Comparison of ENCODE assay signal across 23 cellular contexts in genomic region chr15:59158701-59159034, GRCh38. TPM values are rescaled to one million over a fixed set of nuclear protein-coding genes. Genes with fewer than 3 reads are reported as not detected.
A peak's percentile ranks its signal among the peaks of the same experiment; 100 is the strongest.
DNase-seq lines count a peak whose midpoint lies in the region; ATAC-seq and TF ChIP-seq lines count a peak whose summit lies in the region.
"Had no signal": no experiment of that assay in that cellular context is flagged by ENCODE, and none has a peak within 500 bp of the region (broad histone marks: within the 10 kb centered on the region; RNA-seq: fewer than 3 reads in every experiment).

No MANE protein-coding gene starts in this region.

- H3K27me3 ChIP-seq in prostate gland (replicated peaks; ENCODE audit: insufficient read depth) (no peaks in the 10 kb centered on the region), left ventricle myocardium inferior (ENCODE audit: low read depth) (no peaks in the 10 kb centered on the region)
- H3K27me3 ChIP-seq: cardiac muscle cell had no signal

- no peak for ATAC-seq in stimulated activated effector memory CD8-positive, alpha-beta T cell treated with anti-CD3 and anti-CD28 coated beads, Interleukin-12 subunit alpha, Interleukin-12 subunit beta, amount 100 ng/mL, for 72 hours
- no peak for ATAC-seq in HG03342 (IDR thresholded peaks at IDR 0.05; ENCODE audit: unreplicated experiment)
- ATAC-seq: activated CD8-positive, alpha-beta memory T cell treated with anti-CD3 and anti-CD28 coated beads, Interleukin-2, amount 10 ng/mL, durations not matched to agents 7 days and 5 days; natural killer cell had no signal

- no peak overlapping the region for H3K4me3 Mint-ChIP-seq in stimulated activated effector memory CD8-positive, alpha-beta T cell treated with anti-CD3 and anti-CD28 coated beads, Interleukin-12 subunit alpha, Interleukin-12 subunit beta, amount 100 ng/mL, for 72 hours
- H3K4me3 Mint-ChIP-seq: activated CD8-positive, alpha-beta memory T cell treated with anti-CD3 and anti-CD28 coated beads, Interleukin-2, amount 10 ng/mL, durations not matched to agents 7 days and 5 days; CD4-positive, alpha-beta memory T cell; natural killer cell had no signal

- H3K27ac ChIP-seq in prostate gland = peak overlapping the region; percentile 78 to 83
- H3K27ac ChIP-seq in left ventricle myocardium inferior (replicated peaks) = no peak overlapping the region
- H3K27ac ChIP-seq: cardiac muscle cell, PC-9 had no signal

- TF ChIP-seq POLR2A in prostate gland (IDR thresholded peaks at IDR 0.05) = no peak

- H3K4me3 ChIP-seq in prostate gland (no peak overlapping the region), left ventricle myocardium inferior (no peak overlapping the region)
- H3K4me3 ChIP-seq: A549, cardiac muscle cell, PC-9 had no signal

- WGBS in prostate gland = 55% methylated on average over 7 of the region's 7 CpGs

- no peaks in the 10 kb centered on the region for H3K9me3 Mint-ChIP-seq in stimulated activated effector memory CD8-positive, alpha-beta T cell treated with anti-CD3 and anti-CD28 coated beads, Interleukin-12 subunit alpha, Interleukin-12 subunit beta, amount 100 ng/mL, for 72 hours
- H3K9me3 Mint-ChIP-seq: CD4-positive, alpha-beta memory T cell; natural killer cell had no signal

- intact Hi-C loops in prostate gland (cut with DNase I) = no loop called here
- intact Hi-C loops in left ventricle myocardium inferior (cut with micrococcal nuclease) = no loop called here

- H3K36me3 ChIP-seq in prostate gland (no peaks in the 10 kb centered on the region), left ventricle myocardium inferior (peaks cover 83% of the 10 kb centered on the region)
- H3K36me3 ChIP-seq: cardiac muscle cell had no signal

- peak; percentile 39 to 73 for DNase-seq in NCI-H2081 (lab: John Stamatoyannopoulos, UW)
- no peak for DNase-seq in NCI-H2081 treated with DMSO at 0.1 percent for 48 hours (lab: John Stamatoyannopoulos, UW)
- DNase-seq in NCI-H1105 treated with DMSO at 0.1 percent for 48 hours (lab: John Stamatoyannopoulos, UW) = peak; percentile 91
- peak; percentile 43 for DNase-seq in SKM-1 treated with dmso at 0.1 percent for 144 hours (lab: John Stamatoyannopoulos, UW; ENCODE audit: unreplicated experiment)
- peak; percentile 83 for DNase-seq in prostate gland (ENCODE audit: low spot score)
- no peak for DNase-seq in stimulated activated effector memory CD8-positive, alpha-beta T cell treated with anti-CD3 and anti-CD28 coated beads, Interleukin-12 subunit alpha, Interleukin-12 subunit beta, amount 100 ng/mL, for 72 hours (ENCODE audit: low spot score in 2 of 2)
- no peak for DNase-seq in left ventricle myocardium inferior
- DNase-seq: activated CD4-positive, CD25-positive, alpha-beta regulatory T cell; activated CD8-positive, alpha-beta memory T cell treated with anti-CD3 and anti-CD28 coated beads, Interleukin-2, amount 10 ng/mL, durations not matched to agents 7 days and 5 days; activated naive CD4-positive, alpha-beta T cell treated with anti-CD3 and anti-CD28 coated beads, Interleukin-2, amount 50 U/mL, for 16 hours; CD4-positive, alpha-beta memory T cell; HCEC 1CT; natural killer cell; NCI-H1694; PC-9 had no signal

- no peaks in the 10 kb centered on the region for H3K4me1 Mint-ChIP-seq in stimulated activated effector memory CD8-positive, alpha-beta T cell treated with anti-CD3 and anti-CD28 coated beads, Interleukin-12 subunit alpha, Interleukin-12 subunit beta, amount 100 ng/mL, for 72 hours
- H3K4me1 Mint-ChIP-seq: activated CD8-positive, alpha-beta memory T cell treated with anti-CD3 and anti-CD28 coated beads, Interleukin-2, amount 10 ng/mL, durations not matched to agents 7 days and 5 days; CD4-positive, alpha-beta memory T cell; natural killer cell had no signal

- no peaks in the 10 kb centered on the region for H3K36me3 Mint-ChIP-seq in stimulated activated effector memory CD8-positive, alpha-beta T cell treated with anti-CD3 and anti-CD28 coated beads, Interleukin-12 subunit alpha, Interleukin-12 subunit beta, amount 100 ng/mL, for 72 hours
- H3K36me3 Mint-ChIP-seq: CD4-positive, alpha-beta memory T cell; natural killer cell had no signal

- no peaks in the 10 kb centered on the region for H3K9me3 ChIP-seq in prostate gland
- H3K9me3 ChIP-seq in left ventricle myocardium inferior (replicated peaks) = no peaks in the 10 kb centered on the region
- H3K9me3 ChIP-seq: A549 had no signal

- no peak for TF ChIP-seq CTCF in prostate gland (IDR thresholded peaks at IDR 0.05)
- no peak for TF ChIP-seq CTCF in left ventricle myocardium inferior (IDR thresholded peaks at IDR 0.05; ENCODE audit: borderline replicate concordance)

- H3K27ac Mint-ChIP-seq in stimulated activated effector memory CD8-positive, alpha-beta T cell treated with anti-CD3 and anti-CD28 coated beads, Interleukin-12 subunit alpha, Interleukin-12 subunit beta, amount 100 ng/mL, for 72 hours = no peak overlapping the region
- H3K27ac Mint-ChIP-seq: activated CD8-positive, alpha-beta memory T cell treated with anti-CD3 and anti-CD28 coated beads, Interleukin-2, amount 10 ng/mL, durations not matched to agents 7 days and 5 days; natural killer cell had no signal

- H3K4me1 ChIP-seq in prostate gland (replicated peaks) = peaks cover 18% of the 10 kb centered on the region
- no peaks in the 10 kb centered on the region for H3K4me1 ChIP-seq in left ventricle myocardium inferior
- H3K4me1 ChIP-seq: A549 had no signal

RNA-seq across cellular contexts. Expression of gene LDHAL6B, which starts 48.0 kb away (rescaled TPM):
- 1 to 10 TPM in 1 of 2 donors, not detected in 1; 6.0 TPM for total RNA-seq in prostate gland
- total RNA-seq in left ventricle myocardium inferior = not detected
- total RNA-seq: activated CD8-positive, alpha-beta memory T cell treated with anti-CD3 and anti-CD28 coated beads, Interleukin-2, amount 10 ng/mL, durations not matched to agents 7 days and 5 days; cardiac muscle cell; CD4-positive, alpha-beta memory T cell; fibroblast of villous mesenchyme; G401; liver; natural killer cell; PC-9; renal cortical epithelial cell; T-helper 1 cell treated with Interleukin-12 subunit alpha and Interleukin-12 subunit beta and Interleukin-4 antibody, amounts not matched to agents 30 ng/mL and 1 ng/mL, for 36 hours had no signal

RNA-seq across cellular contexts. Expression of gene CCNB2, which starts 53.7 kb away (rescaled TPM):
- total RNA-seq in prostate gland = 10 to 100 TPM in 1 of 2 donors, 1 to 10 TPM in 1; 8.3 to 12.2 TPM
- 0.55 TPM for total RNA-seq in left ventricle myocardium inferior

Comparison
In these comparisons a context has a peak if more than half of its experiments do, and no peak if none do; other contexts are left out.
1. DNase-seq: peak in NCI-H2081 (2 of 2), NCI-H1105 treated with DMSO at 0.1 percent for 48 hours (single experiment), SKM-1 treated with dmso at 0.1 percent for 144 hours (single experiment) and prostate gland (single experiment); none in NCI-H2081 treated with DMSO at 0.1 percent for 48 hours (single experiment), stimulated activated effector memory CD8-positive, alpha-beta T cell treated with anti-CD3 and anti-CD28 coated beads, Interleukin-12 subunit alpha, Interleukin-12 subunit beta, amount 100 ng/mL, for 72 hours (0 of 2) and left ventricle myocardium inferior (single experiment).